ENCODE assay signal across 8 cellular contexts in the genomic region with DNA sequence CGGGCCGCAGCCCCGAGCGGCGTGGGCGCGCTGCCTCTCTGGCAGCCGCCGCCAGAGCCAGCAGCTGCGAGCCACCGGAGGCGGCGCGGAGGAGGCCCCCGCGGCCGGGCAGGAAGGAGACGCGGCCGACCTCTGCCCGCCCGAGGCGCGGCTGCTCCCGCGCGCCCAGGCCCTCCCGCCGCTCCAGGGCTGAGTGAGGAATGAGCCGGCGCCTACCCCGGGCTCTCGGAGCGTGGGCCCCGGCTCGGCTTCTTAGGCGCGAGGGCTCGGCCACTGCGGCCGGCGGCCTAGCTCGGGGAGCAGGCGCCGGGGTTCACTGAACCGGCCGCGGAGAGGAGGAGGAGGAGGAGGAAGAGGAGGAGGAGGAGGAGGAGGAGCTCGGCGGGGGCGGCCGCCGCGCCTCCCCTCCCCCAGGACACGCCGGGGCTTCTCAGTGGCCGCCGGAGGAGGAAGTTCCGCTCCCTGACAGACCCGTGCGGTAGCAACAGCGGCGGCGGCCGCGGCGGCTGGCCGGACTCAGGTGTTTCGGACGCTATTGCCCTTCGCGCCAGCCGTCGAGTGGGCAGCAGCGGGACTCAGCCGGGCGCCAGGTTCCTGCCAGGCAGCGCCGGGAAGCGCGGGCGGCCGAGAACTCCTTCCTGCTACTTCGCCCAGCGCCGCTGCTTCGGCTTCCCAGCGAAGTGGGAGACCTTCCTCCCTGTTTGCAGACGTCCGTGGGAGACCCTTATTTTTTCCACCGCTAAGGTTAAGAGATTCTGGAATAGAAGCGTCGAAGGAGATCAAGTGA. TPM values are rescaled to one million over a fixed set of nuclear protein-coding genes. Genes with fewer than 3 reads are reported as not detected.
DNase-seq lines count a peak whose midpoint lies in the region; ATAC-seq and TF ChIP-seq lines count a peak whose summit lies in the region.

MAN1A2 (plus strand) TSS at position 468 of the 787 bp plus-strand sequence. CDS start 735 bp downstream, outside the sequence.

- peaks cover 58% of the 10 kb centered on the region for H3K4me1 Mint-ChIP-seq in neural crest cell

- H3K36me3 Mint-ChIP-seq in neural crest cell (ENCODE audit: low read depth), result no peaks in the 10 kb centered on the region

- peak; percentile 61 for ATAC-seq in GM21390 (IDR thresholded peaks at IDR 0.05; ENCODE audit: unreplicated experiment)

- H3K4me3 Mint-ChIP-seq in neural crest cell, result peak within 1 kb of the TSS; percentile 99

- H3K9me3 Mint-ChIP-seq in neural crest cell, result no peaks in the 10 kb centered on the region

- DNase-seq in DMS153 (lab: John Stamatoyannopoulos, UW) (peak; percentile 60), activated gamma-delta T cell treated with Interleukin-2 at 50 U/mL for 16 hours (peak; percentile 70), fibroblast of villous mesenchyme (ENCODE audit: low read depth) (peak; percentile 81), neural crest cell (ENCODE audit: low read depth, low spot score) (peak; percentile 61), stromal cell of bone marrow (ENCODE audit: low read depth) (peak; percentile 55)

- no peaks in the 10 kb centered on the region for H3K36me3 ChIP-seq in HUES6 (ENCODE audit: control insufficient read depth, insufficient read depth, low read length)

- peaks cover 36% of the 10 kb centered on the region for H3K4me1 ChIP-seq in HUES6 (ENCODE audit: control insufficient read depth, insufficient read depth, low read length)

- no peaks in the 10 kb centered on the region for H3K27me3 ChIP-seq in HUES6 (ENCODE audit: control insufficient read depth, insufficient read depth, low read length)

- peak within 1 kb of the TSS; percentile 100 for H3K27ac Mint-ChIP-seq in neural crest cell (ENCODE audit: unreplicated experiment)

- no peaks in the 10 kb centered on the region for H3K9me3 ChIP-seq in HUES6 (ENCODE audit: control insufficient read depth, insufficient read depth, low read depth, low read length)

- peak within 1 kb of the TSS; percentile 98 for H3K9ac ChIP-seq in HUES6 (ENCODE audit: low read length)

- peaks cover 2% of the 10 kb centered on the region for H3K27me3 Mint-ChIP-seq in neural crest cell (ENCODE audit: low read depth)

- H3K4me3 ChIP-seq in HUES6 (ENCODE audit: low read depth, low read length) (peak within 1 kb of the TSS; percentile 100), fibroblast of villous mesenchyme (ENCODE audit: low read depth, low read length) (peak within 1 kb of the TSS; percentile 92)

- TF ChIP-seq POLR2A in Raji (IDR thresholded peaks at IDR 0.05; ENCODE audit: insufficient read depth, low read depth, low read length), result peak; percentile 79

- no peak for TF ChIP-seq CTCF in fibroblast of villous mesenchyme (IDR thresholded peaks at IDR 0.05; ENCODE audit: insufficient read depth, low read depth, low read length)
- TF ChIP-seq CTCF in neural crest cell (conservative IDR thresholded peaks at IDR 0.05), result no peak

- H3K27ac ChIP-seq in HUES6 (ENCODE audit: low read depth, low read length), result peak within 1 kb of the TSS; percentile 54; the same call in 1 of the 2 replicates

RNA-seq across cellular contexts. Expression of gene MAN1A2, which starts in this region (rescaled TPM):
- total RNA-seq in fibroblast of villous mesenchyme, result 63.5 and 78.2 TPM in 2 replicates
- 39.4 and 44.7 TPM in 2 replicates for total RNA-seq in neural crest cell

Comparison
In these comparisons a context has a peak if more than half of its experiments do, and no peak if none do; other contexts are left out.
1. Peak in every context shown above with its lines: DNase-seq, ATAC-seq, H3K4me3 ChIP-seq and H3K27ac ChIP-seq.